ENCODE assay signal across 18 cellular contexts in the genomic region with DNA sequence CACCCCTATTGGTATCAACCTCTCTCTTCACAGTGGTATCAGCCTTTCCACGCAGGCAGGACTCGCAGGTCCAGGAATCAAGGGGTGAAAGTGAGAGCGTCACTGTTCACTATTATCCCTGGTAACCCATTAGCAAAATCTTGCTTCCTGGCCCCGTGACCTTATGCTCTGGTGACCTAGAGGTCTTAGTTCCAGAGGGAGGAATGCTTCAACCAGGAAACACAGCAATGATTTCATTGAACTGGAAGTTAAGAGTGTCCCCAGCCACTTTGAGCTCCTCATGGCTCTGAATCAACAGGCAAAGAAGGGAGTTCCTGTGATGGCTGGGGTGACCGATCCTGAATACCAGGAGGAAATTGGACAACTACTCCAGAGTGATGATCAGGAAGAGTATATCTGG.
A peak's percentile ranks its signal among the peaks of the same experiment; 100 is the strongest.
DNase-seq lines count a peak whose midpoint lies in the region; ATAC-seq and TF ChIP-seq lines count a peak whose summit lies in the region.
"Had no signal": no experiment of that assay in that cellular context is flagged by ENCODE, and none has a peak within 500 bp of the region (broad histone marks: within the 10 kb centered on the region; RNA-seq: fewer than 3 reads in every experiment).

No MANE protein-coding gene starts in this region.

- peaks cover 6% of the 10 kb centered on the region for H3K36me3 Mint-ChIP-seq in CD4-positive, alpha-beta T cell (ENCODE audit: low read depth)
- H3K36me3 Mint-ChIP-seq in stimulated activated effector memory CD8-positive, alpha-beta T cell treated with anti-CD3 and anti-CD28 coated beads, Interleukin-12 subunit alpha, Interleukin-12 subunit beta, amount 100 ng/mL, for 72 hours: peaks cover 9% of the 10 kb centered on the region

- H3K36me3 ChIP-seq in liver (ENCODE audit: control insufficient read depth in 4 of 4, insufficient read depth in 3 of 4, low read depth in 1 of 4, low read length in 3 of 4): no peaks in the 10 kb centered on the region
- H3K36me3 ChIP-seq: HAP-1 had no signal

- peaks cover 0 to 2% (median 0%) of the 10 kb centered on the region in 4 donors for H3K4me1 ChIP-seq in liver (ENCODE audit: control insufficient read depth in 4 of 4, insufficient read depth in 4 of 4, low read length in 3 of 4)

- no peak for TF ChIP-seq RAD21 in liver (IDR thresholded peaks at IDR 0.05)

- no peak overlapping the region for H3K27ac ChIP-seq in CD4-positive, alpha-beta T cell (ENCODE audit: low read depth, low read length)
- H3K27ac ChIP-seq in liver (ENCODE audit: low read depth in 1 of 2, low read length in 2 of 2): no peak overlapping the region
- H3K27ac ChIP-seq: GM23248 had no signal

- no peaks in the 10 kb centered on the region for H3K9me3 Mint-ChIP-seq in CD4-positive, alpha-beta T cell
- no peaks in the 10 kb centered on the region for H3K9me3 Mint-ChIP-seq in stimulated activated effector memory CD8-positive, alpha-beta T cell treated with anti-CD3 and anti-CD28 coated beads, Interleukin-12 subunit alpha, Interleukin-12 subunit beta, amount 100 ng/mL, for 72 hours
- H3K9me3 Mint-ChIP-seq: CD8-positive, alpha-beta memory T cell had no signal

- H3K4me1 Mint-ChIP-seq in CD4-positive, alpha-beta T cell (ENCODE audit: low read depth): peaks cover 5% of the 10 kb centered on the region
- peaks cover 6% of the 10 kb centered on the region for H3K4me1 Mint-ChIP-seq in stimulated activated effector memory CD8-positive, alpha-beta T cell treated with anti-CD3 and anti-CD28 coated beads, Interleukin-12 subunit alpha, Interleukin-12 subunit beta, amount 100 ng/mL, for 72 hours

- POLR2A ChIA-PET in CD4-positive, alpha-beta T cell (lab: Charles Lee): no interaction called here

- CTCF ChIA-PET in CD4-positive, alpha-beta T cell (lab: Charles Lee): interaction anchor here (1.0 kb wide), 1 partner anchor 101 kb away, joined by 3 read pairs; no protein-coding TSS in a partner anchor

- H3K9ac ChIP-seq in liver (ENCODE audit: low read depth in 1 of 2, low read length in 2 of 2): no peak overlapping the region
- H3K9ac ChIP-seq: BLaER1 treated with 17β-estradiol and CSF1 and Interleukin-3, amounts not matched to agents 10 nM and 100 nM; GM23248 had no signal

- intact Hi-C loops in CD4-positive, alpha-beta T cell (cut with DNase I, micrococcal nuclease): no loop called here

- no peak overlapping the region for H3K4me3 Mint-ChIP-seq in CD4-positive, alpha-beta T cell
- H3K4me3 Mint-ChIP-seq in stimulated activated effector memory CD8-positive, alpha-beta T cell treated with anti-CD3 and anti-CD28 coated beads, Interleukin-12 subunit alpha, Interleukin-12 subunit beta, amount 100 ng/mL, for 72 hours: no peak overlapping the region
- H3K4me3 Mint-ChIP-seq: CD8-positive, alpha-beta memory T cell had no signal

- no peak overlapping the region for H3K4me3 ChIP-seq in liver (ENCODE audit: low read depth in 1 of 3, low read length in 3 of 3)
- H3K4me3 ChIP-seq: BLaER1 treated with 17β-estradiol and CSF1 and Interleukin-3, amounts not matched to agents 10 nM and 100 nM; GM23248; HAP-1 had no signal

- no peak for ATAC-seq in CD4-positive, alpha-beta T cell (ENCODE audit: poor library complexity)
- ATAC-seq in stimulated activated effector memory CD8-positive, alpha-beta T cell treated with anti-CD3 and anti-CD28 coated beads, Interleukin-12 subunit alpha, Interleukin-12 subunit beta, amount 100 ng/mL, for 72 hours: no peak
- ATAC-seq in HG02884 (IDR thresholded peaks at IDR 0.05; ENCODE audit: unreplicated experiment): no peak

- no peak for DNase-seq in CD4-positive, alpha-beta T cell
- peak; percentile 14 for DNase-seq in dermis blood vessel endothelial cell
- DNase-seq in stimulated activated effector memory CD8-positive, alpha-beta T cell treated with anti-CD3 and anti-CD28 coated beads, Interleukin-12 subunit alpha, Interleukin-12 subunit beta, amount 100 ng/mL, for 72 hours (ENCODE audit: low spot score in 2 of 2): no peak
- DNase-seq in activated CD4-positive, alpha-beta T cell treated with anti-CD3 and anti-CD28 coated beads for 1 hour: no peak
- DNase-seq in activated CD4-positive, CD25-positive, alpha-beta regulatory T cell (lab: John Stamatoyannopoulos, UW): no peak
- DNase-seq: 8988T; CD8-positive, alpha-beta memory T cell; COR-L47; DMS 273 treated with DMSO at 0.1 percent for 48 hours; DMS53; DND-41; EL; GM23248; IMR-90 had no signal

- no peaks in the 10 kb centered on the region for H3K27me3 Mint-ChIP-seq in CD4-positive, alpha-beta T cell

- H3K27ac Mint-ChIP-seq in CD4-positive, alpha-beta T cell: peak overlapping the region; percentile 16
- H3K27ac Mint-ChIP-seq in stimulated activated effector memory CD8-positive, alpha-beta T cell treated with anti-CD3 and anti-CD28 coated beads, Interleukin-12 subunit alpha, Interleukin-12 subunit beta, amount 100 ng/mL, for 72 hours: peak overlapping the region; percentile 63

- H3K9me3 ChIP-seq in CD4-positive, alpha-beta T cell (ENCODE audit: control insufficient read depth, low read length): no peaks in the 10 kb centered on the region
- H3K9me3 ChIP-seq in liver (ENCODE audit: control insufficient read depth in 4 of 4, low read length in 3 of 4): no peaks in the 10 kb centered on the region
- H3K9me3 ChIP-seq: HAP-1 had no signal

- 79% methylated on average over 5 of the region's 5 CpGs for WGBS in liver

- TF ChIP-seq CTCF in CD4-positive, alpha-beta T cell (IDR thresholded peaks at IDR 0.05): no peak
- no peak for TF ChIP-seq CTCF in liver (IDR thresholded peaks at IDR 0.05; ENCODE audit: low read depth, low read length, missing input control)

- H3K27me3 ChIP-seq in CD4-positive, alpha-beta T cell (ENCODE audit: control insufficient read depth, insufficient read depth, low read length): no peaks in the 10 kb centered on the region
- H3K27me3 ChIP-seq in liver (ENCODE audit: control insufficient read depth in 4 of 4, insufficient read depth in 4 of 4, low read length in 3 of 4): no peaks in the 10 kb centered on the region
- H3K27me3 ChIP-seq: BLaER1 treated with 17β-estradiol and CSF1 and Interleukin-3, amounts not matched to agents 10 nM and 100 nM had no signal

TF ChIP-seq in liver, 16 proteins besides CTCF, POLR2A, EP300 and RAD21 (continues in another document):
- TF ChIP-seq, protein P1, sequence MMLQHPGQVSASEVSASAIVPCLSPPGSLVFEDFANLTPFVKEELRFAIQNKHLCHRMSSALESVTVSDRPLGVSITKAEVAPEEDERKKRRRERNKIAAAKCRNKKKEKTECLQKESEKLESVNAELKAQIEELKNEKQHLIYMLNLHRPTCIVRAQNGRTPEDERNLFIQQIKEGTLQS (IDR thresholded peaks at IDR 0.05): no peak
- TF ChIP-seq RXRA (IDR thresholded peaks at IDR 0.05): peak; percentile 52 to 60
- TF ChIP-seq FOXA1 (IDR thresholded peaks at IDR 0.05): no peak
- peak; percentile 89 for TF ChIP-seq NR2F2 (IDR thresholded peaks at IDR 0.05)
- TF ChIP-seq, protein P2, sequence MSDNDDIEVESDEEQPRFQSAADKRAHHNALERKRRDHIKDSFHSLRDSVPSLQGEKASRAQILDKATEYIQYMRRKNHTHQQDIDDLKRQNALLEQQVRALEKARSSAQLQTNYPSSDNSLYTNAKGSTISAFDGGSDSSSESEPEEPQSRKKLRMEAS (IDR thresholded peaks at IDR 0.05): no peak
- no peak for TF ChIP-seq TAF1 (conservative IDR thresholded peaks at IDR 0.05)
- no peak for TF ChIP-seq HNF4G (IDR thresholded peaks at IDR 0.05)
- TF ChIP-seq, protein P3, sequence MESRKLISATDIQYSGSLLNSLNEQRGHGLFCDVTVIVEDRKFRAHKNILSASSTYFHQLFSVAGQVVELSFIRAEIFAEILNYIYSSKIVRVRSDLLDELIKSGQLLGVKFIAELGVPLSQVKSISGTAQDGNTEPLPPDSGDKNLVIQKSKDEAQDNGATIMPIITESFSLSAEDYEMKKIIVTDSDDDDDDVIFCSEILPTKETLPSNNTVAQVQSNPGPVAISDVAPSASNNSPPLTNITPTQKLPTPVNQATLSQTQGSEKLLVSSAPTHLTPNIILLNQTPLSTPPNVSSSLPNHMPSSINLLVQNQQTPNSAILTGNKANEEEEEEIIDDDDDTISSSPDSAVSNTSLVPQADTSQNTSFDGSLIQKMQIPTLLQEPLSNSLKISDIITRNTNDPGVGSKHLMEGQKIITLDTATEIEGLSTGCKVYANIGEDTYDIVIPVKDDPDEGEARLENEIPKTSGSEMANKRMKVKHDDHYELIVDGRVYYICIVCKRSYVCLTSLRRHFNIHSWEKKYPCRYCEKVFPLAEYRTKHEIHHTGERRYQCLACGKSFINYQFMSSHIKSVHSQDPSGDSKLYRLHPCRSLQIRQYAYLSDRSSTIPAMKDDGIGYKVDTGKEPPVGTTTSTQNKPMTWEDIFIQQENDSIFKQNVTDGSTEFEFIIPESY (IDR thresholded peaks at IDR 0.05): no peak
- TF ChIP-seq SP1 (IDR thresholded peaks at IDR 0.05): peak; percentile 13
- TF ChIP-seq EGR1 (IDR thresholded peaks at IDR 0.05; ENCODE audit: low read depth in 2 of 2): no peak
- TF ChIP-seq GABPA (IDR thresholded peaks at IDR 0.05 in 1 of 2, conservative IDR thresholded peaks at IDR 0.05 in 1 of 2): no peak
- TF ChIP-seq FOXA2 (IDR thresholded peaks at IDR 0.05): no peak
- TF ChIP-seq YY1 (IDR thresholded peaks at IDR 0.05): no peak
- peak in 1 of 2 donors; percentile 8 for TF ChIP-seq HNF4A (conservative IDR thresholded peaks at IDR 0.05)
